In genomic region chr4:103074039-103074438, GRCh38 we compare ENCODE assay signal across 16 cellular contexts. TPM values are rescaled to one million over a fixed set of nuclear protein-coding genes. Genes with fewer than 3 reads are reported as not detected.
DNase-seq lines count a peak whose midpoint lies in the region; ATAC-seq, FAIRE-seq and TF ChIP-seq lines count a peak whose summit lies in the region.
"Had no signal": no experiment of that assay in that cellular context is flagged by ENCODE, and none has a peak within 500 bp of the region (broad histone marks: within the 10 kb centered on the region; RNA-seq: fewer than 3 reads in every experiment).

No MANE protein-coding gene starts in this region.

- POLR2A ChIA-PET in HepG2 (lab: Yijun Ruan, JAX), result interaction anchor here (0.6 to 3.3 kb wide), 3 partner anchors 14 to 500 kb away, joined by 3 to 23 read pairs (median 3); partner anchors contain the start of gene UBE2D3

- H3K36me3 Mint-ChIP-seq in activated T-helper 2 cell treated with anti-CD3 and anti-CD28 coated beads, Interferon-gamma antibody, Interleukin-2, Interleukin-4, amounts not matched to agents 10 μg/mL and 5 μg/mL and 100 μg/mL, durations not matched to agents 14 hours and 24 hours and 36 hours (ENCODE audit: low read depth), result peaks cover 49% of the 10 kb centered on the region
- peaks cover 32% of the 10 kb centered on the region for H3K36me3 Mint-ChIP-seq in stimulated activated effector memory CD8-positive, alpha-beta T cell treated with anti-CD3 and anti-CD28 coated beads, Interleukin-12 subunit alpha, Interleukin-12 subunit beta, amount 100 ng/mL, for 72 hours

- TF ChIP-seq POLR2A in HepG2 (IDR thresholded peaks at IDR 0.05; ENCODE audit: insufficient read depth in 1 of 2, low read depth in 2 of 2, low read length in 2 of 2), result no peak
- no peak for TF ChIP-seq POLR2A in right lobe of liver (IDR thresholded peaks at IDR 0.05)

- no peak overlapping the region for H3K9ac ChIP-seq in HepG2 (ENCODE audit: insufficient read depth, low read depth, low read length)
- no peak overlapping the region for H3K9ac ChIP-seq in KMS-11

- TF ChIP-seq CTCF in HepG2 (CRISPR knock-in tag; IDR thresholded peaks at IDR 0.05) (no peak), right lobe of liver (IDR thresholded peaks at IDR 0.05) (no peak), KMS-11 (conservative IDR thresholded peaks at IDR 0.05; ENCODE audit: low read depth, low read length) (no peak)

- in situ Hi-C loops in HepG2 (cut with HindIII; ENCODE audit: extremely low pct_ligation_motif_present, low pct_unique_long_range_greater_than_20kb), result no loop called here

- peak overlapping the region; percentile 20 for H3K4me3 Mint-ChIP-seq in activated T-helper 2 cell treated with anti-CD3 and anti-CD28 coated beads, Interferon-gamma antibody, Interleukin-2, Interleukin-4, amounts not matched to agents 10 μg/mL and 5 μg/mL and 100 μg/mL, durations not matched to agents 14 hours and 24 hours and 36 hours (ENCODE audit: low read depth)
- peak overlapping the region; percentile 94 for H3K4me3 Mint-ChIP-seq in stimulated activated effector memory CD8-positive, alpha-beta T cell treated with anti-CD3 and anti-CD28 coated beads, Interleukin-12 subunit alpha, Interleukin-12 subunit beta, amount 100 ng/mL, for 72 hours

- peaks cover 14% of the 10 kb centered on the region; the same call in 1 of the 2 replicates for H4K20me1 ChIP-seq in HepG2 (ENCODE audit: insufficient read depth, low read length)
- H4K20me1 ChIP-seq in KMS-11 (ENCODE audit: insufficient read depth), result no peaks in the 10 kb centered on the region

- H3K79me2 ChIP-seq in HepG2 (ENCODE audit: insufficient read depth, low read length), result peaks cover 62% of the 10 kb centered on the region
- peaks cover 51% of the 10 kb centered on the region for H3K79me2 ChIP-seq in KMS-11 (ENCODE audit: insufficient read depth, low read depth)

- H3K4me1 ChIP-seq in HepG2 (ENCODE audit: insufficient read depth, low read length) (peaks cover 50% of the 10 kb centered on the region), right lobe of liver (peaks cover 0 to 22% (median 0%) of the 10 kb centered on the region in 4 donors), KMS-11 (ENCODE audit: low read depth, poor library complexity, severe bottlenecking) (peaks cover 28% of the 10 kb centered on the region)
- H3K4me1 ChIP-seq: prostate gland, thyroid gland had no signal

- no peaks in the 10 kb centered on the region for H3K9me3 Mint-ChIP-seq in activated T-helper 2 cell treated with anti-CD3 and anti-CD28 coated beads, Interferon-gamma antibody, Interleukin-2, Interleukin-4, amounts not matched to agents 10 μg/mL and 5 μg/mL and 100 μg/mL, durations not matched to agents 14 hours and 24 hours and 36 hours
- no peaks in the 10 kb centered on the region for H3K9me3 Mint-ChIP-seq in stimulated activated effector memory CD8-positive, alpha-beta T cell treated with anti-CD3 and anti-CD28 coated beads, Interleukin-12 subunit alpha, Interleukin-12 subunit beta, amount 100 ng/mL, for 72 hours
- H3K9me3 Mint-ChIP-seq: T-helper 1 cell treated with Interleukin-12 subunit alpha and Interleukin-12 subunit beta and Interleukin-4 antibody, amounts not matched to agents 30 μg/mL and 1 μg/mL, for 36 hours had no signal

- DNase-seq in HepG2 (ENCODE audit: low spot score) (no peak), right lobe of liver (no peak), pons (ENCODE audit: low spot score) (no peak)
- DNase-seq in activated T-helper 2 cell treated with anti-CD3 and anti-CD28 coated beads, Interferon-gamma antibody, Interleukin-2, Interleukin-4, amounts not matched to agents 10 μg/mL and 5 μg/mL and 100 μg/mL, durations not matched to agents 14 hours and 24 hours and 36 hours (ENCODE audit: low spot score), result no peak
- no peak for DNase-seq in stimulated activated effector memory CD8-positive, alpha-beta T cell treated with anti-CD3 and anti-CD28 coated beads, Interleukin-12 subunit alpha, Interleukin-12 subunit beta, amount 100 ng/mL, for 72 hours (ENCODE audit: low spot score in 2 of 2)
- DNase-seq in activated effector memory CD4-positive, alpha-beta T cell treated with Interleukin-2 at 50 U/mL for 16 hours, result no peak
- DNase-seq: DMS153, NCI-H2029, SHP77 treated with DMSO at 0.1 percent for 48 hours, thyroid gland had no signal

- H3K9me3 ChIP-seq in HepG2 (ENCODE audit: low read length) (no peaks in the 10 kb centered on the region), right lobe of liver (no peaks in the 10 kb centered on the region)
- H3K9me3 ChIP-seq: prostate gland, thyroid gland had no signal

- no peaks in the 10 kb centered on the region for H3K27me3 Mint-ChIP-seq in activated T-helper 2 cell treated with anti-CD3 and anti-CD28 coated beads, Interferon-gamma antibody, Interleukin-2, Interleukin-4, amounts not matched to agents 10 μg/mL and 5 μg/mL and 100 μg/mL, durations not matched to agents 14 hours and 24 hours and 36 hours (ENCODE audit: low read depth)

- no peaks in the 10 kb centered on the region; a peak in 1 of 5 replicates for H3K27me3 ChIP-seq in HepG2 (ENCODE audit: control insufficient read depth in 1 of 2, insufficient read depth in 2 of 2, low read length in 2 of 2)
- H3K27me3 ChIP-seq in right lobe of liver, result no peaks in the 10 kb centered on the region
- H3K27me3 ChIP-seq in KMS-11 (ENCODE audit: insufficient read depth, low read depth), result no peaks in the 10 kb centered on the region
- H3K27me3 ChIP-seq: thyroid gland had no signal

- TF ChIP-seq RAD21 in HepG2 (CRISPR knock-in tag; IDR thresholded peaks at IDR 0.05), result no peak

- TF ChIP-seq EP300 in HepG2 (IDR thresholded peaks at IDR 0.05; ENCODE audit: low read depth in 2 of 2, low read length in 2 of 2), result no peak
- no peak for TF ChIP-seq EP300 in HepG2 (CRISPR knock-in tag; IDR thresholded peaks at IDR 0.05; ENCODE audit: borderline replicate concordance)

- CTCF ChIA-PET in HepG2 (lab: Yijun Ruan, JAX; ENCODE audit: low intra/inter-chr PET ratio, low total read pairs), result no interaction called here

- H3K36me3 ChIP-seq in HepG2 (replicated peaks in 1 of 2; ENCODE audit: control insufficient read depth in 1 of 2, insufficient read depth in 2 of 2, low read length in 2 of 2) (peaks cover 2 to 16% of the 10 kb centered on the region in 2 experiments; a peak in 1 of 5 replicates), right lobe of liver (no peaks in the 10 kb centered on the region), KMS-11 (ENCODE audit: insufficient read depth) (no peaks in the 10 kb centered on the region)
- H3K36me3 ChIP-seq: prostate gland, thyroid gland had no signal

- no peak overlapping the region for H3K27ac ChIP-seq in HepG2 (ENCODE audit: extremely low read length, insufficient read depth, low read length)
- H3K27ac ChIP-seq in right lobe of liver, result peak overlapping the region in 1 of 3 donors; percentile 67
- H3K27ac ChIP-seq in KMS-11, result no peak overlapping the region
- H3K27ac ChIP-seq: prostate gland, thyroid gland had no signal

- H3K4me3 ChIP-seq in HepG2 (replicated peaks in 1 of 3; ENCODE audit: insufficient read depth in 1 of 3, low read depth in 2 of 3, low read length in 3 of 3) (peak overlapping the region; percentile 3 to 90 (median 81); a peak in 5 of 6 replicates), right lobe of liver (no peak overlapping the region), KMS-11 (IDR thresholded peaks at IDR 0.05; ENCODE audit: insufficient read depth, low read depth, low read length) (no peak overlapping the region)
- H3K4me3 ChIP-seq: prostate gland, thyroid gland had no signal

- FAIRE-seq in HepG2 (lab: Jason Lieb, UNC), result no peak
- FAIRE-seq: astrocyte, islet of Langerhans had no signal

- intact Hi-C loops in HepG2 (cut with micrococcal nuclease; ENCODE audit: unreplicated experiment) (no loop called here), right lobe of liver (cut with DNase I) (no loop called here)
- intact Hi-C loops in activated T-helper 2 cell treated with anti-CD3 and anti-CD28 coated beads, Interferon-gamma antibody, Interleukin-2, Interleukin-4, amounts not matched to agents 10 μg/mL and 5 μg/mL and 100 μg/mL, durations not matched to agents 14 hours and 24 hours and 36 hours (cut with micrococcal nuclease), result no loop called here

- ATAC-seq in HepG2 (no peak), right lobe of liver (no peak), HG03432 (IDR thresholded peaks at IDR 0.05; ENCODE audit: unreplicated experiment) (no peak)
- ATAC-seq in stimulated activated effector memory CD8-positive, alpha-beta T cell treated with anti-CD3 and anti-CD28 coated beads, Interleukin-12 subunit alpha, Interleukin-12 subunit beta, amount 100 ng/mL, for 72 hours, result no peak

- BruUV-seq in HepG2 (replicated peaks; lab: Mats Ljungman, UMichigan), result no TSS peak

- peaks cover 45% of the 10 kb centered on the region for H3K4me1 Mint-ChIP-seq in activated T-helper 2 cell treated with anti-CD3 and anti-CD28 coated beads, Interferon-gamma antibody, Interleukin-2, Interleukin-4, amounts not matched to agents 10 μg/mL and 5 μg/mL and 100 μg/mL, durations not matched to agents 14 hours and 24 hours and 36 hours (ENCODE audit: low read depth)
- H3K4me1 Mint-ChIP-seq in stimulated activated effector memory CD8-positive, alpha-beta T cell treated with anti-CD3 and anti-CD28 coated beads, Interleukin-12 subunit alpha, Interleukin-12 subunit beta, amount 100 ng/mL, for 72 hours, result peaks cover 38% of the 10 kb centered on the region

- H3K27ac Mint-ChIP-seq in activated T-helper 2 cell treated with anti-CD3 and anti-CD28 coated beads, Interferon-gamma antibody, Interleukin-2, Interleukin-4, amounts not matched to agents 10 μg/mL and 5 μg/mL and 100 μg/mL, durations not matched to agents 14 hours and 24 hours and 36 hours, result no peak overlapping the region
- no peak overlapping the region for H3K27ac Mint-ChIP-seq in stimulated activated effector memory CD8-positive, alpha-beta T cell treated with anti-CD3 and anti-CD28 coated beads, Interleukin-12 subunit alpha, Interleukin-12 subunit beta, amount 100 ng/mL, for 72 hours

- peak overlapping the region; percentile 82 for H3K4me2 ChIP-seq in HepG2 (ENCODE audit: low read depth, low read length)
- H3K4me2 ChIP-seq in KMS-11, result peak overlapping the region; percentile 82; the same call in 1 of the 2 replicates

- H2AFZ ChIP-seq in HepG2 (ENCODE audit: low read length) (no peak overlapping the region), KMS-11 (ENCODE audit: low read depth) (no peak overlapping the region)

RNA-seq across cellular contexts. Expression of gene SLC9B2, which starts 2.5 kb away (rescaled TPM):
- total RNA-seq in HepG2 (2016; rRNA removed; fragmentation: Illumina TruSeq; extraction: Trizol), result 38.5 and 38.9 TPM in 2 replicates
- total RNA-seq in HepG2 (2016; cell fraction: cytosol; rRNA removed; fragmentation: Illumina TruSeq; extraction: Trizol; ENCODE audit: low read depth), result 24.3 and 28.5 TPM in 2 replicates
- total RNA-seq in HepG2 (2016; cell fraction: insoluble cytoplasmic fraction; rRNA removed; fragmentation: Illumina TruSeq; extraction: Trizol), result 35.0 and 37.7 TPM in 2 replicates
- total RNA-seq in HepG2 (2016; cell fraction: membrane; rRNA removed; fragmentation: Illumina TruSeq; extraction: Trizol), result 43.9 and 47.9 TPM in 2 replicates
- total RNA-seq in HepG2 (2016; cell fraction: nucleus; rRNA removed; fragmentation: Illumina TruSeq; extraction: Trizol), result 39.6 and 40.9 TPM in 2 replicates
- 22.3 and 23.5 TPM in 2 replicates for polyA plus RNA-seq in HepG2 (2011; rRNA removed)
- polyA plus RNA-seq in HepG2 (2011; cell fraction: cytosol; rRNA removed), result 13.2 and 23.4 TPM in 2 replicates
- 21.4 and 26.7 TPM in 2 replicates for polyA plus RNA-seq in HepG2 (2011; cell fraction: nucleus; rRNA removed)
- 36.0 and 40.1 TPM in 2 replicates for polyA plus RNA-seq in HepG2 (2012)
- polyA plus RNA-seq in HepG2 (2016; cell fraction: cytosol; fragmentation: Illumina TruSeq; extraction: Trizol; ENCODE audit: low read depth), result 30.2 and 35.0 TPM in 2 replicates
- polyA plus RNA-seq in HepG2 (2016; cell fraction: insoluble cytoplasmic fraction; fragmentation: Illumina TruSeq; extraction: Trizol; ENCODE audit: low read depth), result 41.3 and 46.7 TPM in 2 replicates
- 38.9 and 43.7 TPM in 2 replicates for polyA plus RNA-seq in HepG2 (2016; cell fraction: membrane; fragmentation: Illumina TruSeq; extraction: Trizol; ENCODE audit: low read depth)
- polyA plus RNA-seq in HepG2 (2016; cell fraction: nucleus; fragmentation: Illumina TruSeq; extraction: Trizol; ENCODE audit: insufficient read depth, low read depth), result 31.1 and 35.8 TPM in 2 replicates
- 9.2 and 46.5 TPM in 2 replicates for polyA minus RNA-seq in HepG2 (2011; rRNA and poly(A)+ RNA removed; ENCODE audit: low replicate concordance)
- polyA minus RNA-seq in HepG2 (2011; cell fraction: cytosol; rRNA and poly(A)+ RNA removed), result 13.6 and 19.6 TPM in 2 replicates
- polyA minus RNA-seq in HepG2 (2011; cell fraction: nucleus; rRNA and poly(A)+ RNA removed), result 93.9 and 106 TPM in 2 replicates
- 10 to 100 TPM; 27.9 to 49.1 (median 40.2) TPM for total RNA-seq in right lobe of liver
- total RNA-seq in activated T-helper 2 cell treated with anti-CD3 and anti-CD28 coated beads, Interferon-gamma antibody, Interleukin-2, Interleukin-4, amounts not matched to agents 10 μg/mL and 5 μg/mL and 100 μg/mL, durations not matched to agents 14 hours and 24 hours and 36 hours, result 34.6 and 37.9 TPM in 2 replicates

RNA-seq across cellular contexts. Expression of gene BDH2, which starts 25.6 kb away (rescaled TPM):
- total RNA-seq in HepG2 (2016; rRNA removed; fragmentation: Illumina TruSeq; extraction: Trizol), result 46.2 and 61.0 TPM in 2 replicates
- 5.9 and 7.4 TPM in 2 replicates for total RNA-seq in HepG2 (2016; cell fraction: cytosol; rRNA removed; fragmentation: Illumina TruSeq; extraction: Trizol; ENCODE audit: low read depth)
- total RNA-seq in HepG2 (2016; cell fraction: insoluble cytoplasmic fraction; rRNA removed; fragmentation: Illumina TruSeq; extraction: Trizol), result 43.7 and 65.1 TPM in 2 replicates
- total RNA-seq in HepG2 (2016; cell fraction: membrane; rRNA removed; fragmentation: Illumina TruSeq; extraction: Trizol), result 9.9 and 10.2 TPM in 2 replicates
- total RNA-seq in HepG2 (2016; cell fraction: nucleus; rRNA removed; fragmentation: Illumina TruSeq; extraction: Trizol), result 25.2 and 26.4 TPM in 2 replicates
- polyA plus RNA-seq in HepG2 (2011; rRNA removed), result 29.1 and 34.8 TPM in 2 replicates
- 13.8 and 17.3 TPM in 2 replicates for polyA plus RNA-seq in HepG2 (2011; cell fraction: cytosol; rRNA removed)
- polyA plus RNA-seq in HepG2 (2011; cell fraction: nucleus; rRNA removed), result 27.4 and 37.3 TPM in 2 replicates
- polyA plus RNA-seq in HepG2 (2012), result 18.9 and 28.5 TPM in 2 replicates
- polyA plus RNA-seq in HepG2 (2016; cell fraction: cytosol; fragmentation: Illumina TruSeq; extraction: Trizol; ENCODE audit: low read depth), result 4.4 and 4.7 TPM in 2 replicates
- polyA plus RNA-seq in HepG2 (2016; cell fraction: insoluble cytoplasmic fraction; fragmentation: Illumina TruSeq; extraction: Trizol; ENCODE audit: low read depth), result 55.9 and 59.9 TPM in 2 replicates
- 6.3 and 6.9 TPM in 2 replicates for polyA plus RNA-seq in HepG2 (2016; cell fraction: membrane; fragmentation: Illumina TruSeq; extraction: Trizol; ENCODE audit: low read depth)
- 36.7 and 40.0 TPM in 2 replicates for polyA plus RNA-seq in HepG2 (2016; cell fraction: nucleus; fragmentation: Illumina TruSeq; extraction: Trizol; ENCODE audit: insufficient read depth, low read depth)
- 4.5 and 6.4 TPM in 2 replicates for polyA minus RNA-seq in HepG2 (2011; rRNA and poly(A)+ RNA removed; ENCODE audit: low replicate concordance)
- polyA minus RNA-seq in HepG2 (2011; cell fraction: cytosol; rRNA and poly(A)+ RNA removed), result 3.3 and 9.4 TPM in 2 replicates
- 19.2 and 27.6 TPM in 2 replicates for polyA minus RNA-seq in HepG2 (2011; cell fraction: nucleus; rRNA and poly(A)+ RNA removed)
- 10 to 100 TPM; 32.3 to 70.6 (median 47.2) TPM for total RNA-seq in right lobe of liver
- 16.0 and 16.3 TPM in 2 replicates for total RNA-seq in activated T-helper 2 cell treated with anti-CD3 and anti-CD28 coated beads, Interferon-gamma antibody, Interleukin-2, Interleukin-4, amounts not matched to agents 10 μg/mL and 5 μg/mL and 100 μg/mL, durations not matched to agents 14 hours and 24 hours and 36 hours

RNA-seq across cellular contexts. Expression of gene SLC9B1, which starts 54.5 kb away (rescaled TPM):
- 0.20 TPM in 1 of 2 replicates, not detected in the other for total RNA-seq in HepG2 (2016; rRNA removed; fragmentation: Illumina TruSeq; extraction: Trizol)
- 0.71 and 0.81 TPM in 2 replicates for total RNA-seq in HepG2 (2016; cell fraction: cytosol; rRNA removed; fragmentation: Illumina TruSeq; extraction: Trizol; ENCODE audit: low read depth)
- 0.28 TPM in 1 of 2 replicates, not detected in the other for total RNA-seq in HepG2 (2016; cell fraction: insoluble cytoplasmic fraction; rRNA removed; fragmentation: Illumina TruSeq; extraction: Trizol)
- 0.24 and 0.31 TPM in 2 replicates for total RNA-seq in HepG2 (2016; cell fraction: membrane; rRNA removed; fragmentation: Illumina TruSeq; extraction: Trizol)
- 0.53 TPM in 1 of 2 replicates, not detected in the other for total RNA-seq in HepG2 (2016; cell fraction: nucleus; rRNA removed; fragmentation: Illumina TruSeq; extraction: Trizol)
- polyA plus RNA-seq in HepG2 (2011; rRNA removed), result 0.17 and 0.18 TPM in 2 replicates
- polyA plus RNA-seq in HepG2 (2011; cell fraction: cytosol; rRNA removed), result 0.13 and 0.45 TPM in 2 replicates
- polyA plus RNA-seq in HepG2 (2011; cell fraction: nucleus; rRNA removed), result 0.43 TPM in 1 of 2 replicates, not detected in the other
- polyA plus RNA-seq in HepG2 (2012), result 0.29 and 1.1 TPM in 2 replicates
- 0.20 TPM in 1 of 2 replicates, not detected in the other for polyA plus RNA-seq in HepG2 (2016; cell fraction: cytosol; fragmentation: Illumina TruSeq; extraction: Trizol; ENCODE audit: low read depth)
- polyA plus RNA-seq in HepG2 (2016; cell fraction: insoluble cytoplasmic fraction; fragmentation: Illumina TruSeq; extraction: Trizol; ENCODE audit: low read depth), result not detected in 2 replicates
- polyA plus RNA-seq in HepG2 (2016; cell fraction: membrane; fragmentation: Illumina TruSeq; extraction: Trizol; ENCODE audit: low read depth), result not detected in 2 replicates
- not detected in 2 replicates for polyA plus RNA-seq in HepG2 (2016; cell fraction: nucleus; fragmentation: Illumina TruSeq; extraction: Trizol; ENCODE audit: insufficient read depth, low read depth)
- 0.12 TPM in 1 of 2 replicates, not detected in the other for polyA minus RNA-seq in HepG2 (2011; rRNA and poly(A)+ RNA removed; ENCODE audit: low replicate concordance)
- 1.1 TPM in 1 of 2 replicates, not detected in the other for polyA minus RNA-seq in HepG2 (2011; cell fraction: cytosol; rRNA and poly(A)+ RNA removed)
- 2.6 and 4.0 TPM in 2 replicates for polyA minus RNA-seq in HepG2 (2011; cell fraction: nucleus; rRNA and poly(A)+ RNA removed)
- under 1 TPM in 4 of 6 experiments, not detected in 2; 0.24 to 0.56 (median 0.51) TPM for total RNA-seq in right lobe of liver
- 0.28 and 0.57 TPM in 2 replicates for total RNA-seq in activated T-helper 2 cell treated with anti-CD3 and anti-CD28 coated beads, Interferon-gamma antibody, Interleukin-2, Interleukin-4, amounts not matched to agents 10 μg/mL and 5 μg/mL and 100 μg/mL, durations not matched to agents 14 hours and 24 hours and 36 hours

Comparison
In these comparisons a context has a peak if more than half of its experiments do, and no peak if none do; other contexts are left out.
1. H3K4me3 ChIP-seq: peak in HepG2 (3 of 3); none in right lobe of liver (0 of 3) and KMS-11 (single experiment).